ENCODE assay signal across 9 cellular contexts in the genomic region with DNA sequence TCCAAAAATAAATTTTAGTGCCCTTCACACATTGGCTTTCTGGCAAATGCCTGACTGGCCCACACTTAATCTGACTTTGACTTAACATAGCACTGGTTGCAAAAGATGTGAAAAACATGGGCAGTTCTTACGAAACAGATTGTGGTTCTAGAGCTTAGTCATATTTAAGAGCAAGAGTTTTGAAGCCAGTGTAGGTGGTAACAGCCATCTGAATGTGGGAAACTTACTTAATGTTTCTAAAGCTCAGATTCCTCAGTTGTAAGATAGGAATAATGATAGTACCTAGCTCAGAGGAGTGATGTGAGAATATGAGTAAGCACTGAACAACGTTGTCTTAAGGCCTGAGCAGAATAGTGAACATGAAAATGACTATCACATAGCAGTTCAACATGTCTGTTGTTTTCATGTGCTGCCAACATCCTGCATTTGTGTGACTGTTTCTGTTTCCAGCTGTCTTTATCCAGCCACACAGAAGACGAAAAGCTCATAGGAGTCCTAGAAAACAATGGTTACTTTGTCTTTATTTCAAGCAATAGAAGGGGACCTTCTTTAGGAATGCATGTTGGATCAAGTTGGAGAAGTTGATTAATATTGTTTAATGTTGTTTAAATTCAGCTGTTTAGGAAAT.
DNase-seq lines count a peak whose midpoint lies in the region; ATAC-seq and TF ChIP-seq lines count a peak whose summit lies in the region.
"Had no signal": no experiment of that assay in that cellular context is flagged by ENCODE, and none has a peak within 500 bp of the region (broad histone marks: within the 10 kb centered on the region; RNA-seq: fewer than 3 reads in every experiment).

No MANE protein-coding gene starts in this region.

- peaks cover 8% of the 10 kb centered on the region for H3K4me1 Mint-ChIP-seq in nephron

- no peaks in the 10 kb centered on the region for H3K27me3 ChIP-seq in PC-9 (ENCODE audit: insufficient read depth, low read depth)
- no peaks in the 10 kb centered on the region for H3K27me3 ChIP-seq in aorta (ENCODE audit: control insufficient read depth in 1 of 2, insufficient read depth in 2 of 2, low read length in 1 of 2)
- H3K27me3 ChIP-seq: cardiac muscle cell had no signal

- H3K36me3 ChIP-seq in PC-9 (ENCODE audit: low read depth) (no peaks in the 10 kb centered on the region), aorta (ENCODE audit: control insufficient read depth in 1 of 2, insufficient read depth in 2 of 2, low read length in 1 of 2) (no peaks in the 10 kb centered on the region)
- H3K36me3 ChIP-seq: cardiac muscle cell had no signal

- peaks cover 6% of the 10 kb centered on the region for H3K9me2 ChIP-seq in PC-9 (ENCODE audit: insufficient read depth)

- H3K4me3 ChIP-seq in PC-9 (no peak overlapping the region), aorta (ENCODE audit: low read length in 2 of 2) (no peak overlapping the region)
- H3K4me3 ChIP-seq: cardiac muscle cell had no signal

- BruUV-seq in PC-9 (replicated peaks; lab: Mats Ljungman, UMichigan) = no TSS peak

- intact Hi-C loops in PC-9 (cut with micrococcal nuclease; ENCODE audit: unreplicated experiment) = no loop called here
- intact Hi-C loops in aorta (cut with DNase I) = no loop called here

- POLR2A ChIA-PET in PC-9 (lab: Charles Lee; ENCODE audit: unreplicated experiment) = no interaction called here

- no peaks in the 10 kb centered on the region for H3K9me3 Mint-ChIP-seq in nephron

- no peak for TF ChIP-seq CTCF in PC-9 (conservative IDR thresholded peaks at IDR 0.05)
- TF ChIP-seq CTCF in nephron (IDR thresholded peaks at IDR 0.05; ENCODE audit: unreplicated experiment in 3 of 3) = no peak

- no peaks in the 10 kb centered on the region for H3K79me2 ChIP-seq in PC-9 (ENCODE audit: low read depth)

- CTCF ChIA-PET in PC-9 (lab: Charles Lee) = no interaction called here

- H3K36me3 Mint-ChIP-seq in nephron (ENCODE audit: low read depth) = no peaks in the 10 kb centered on the region

- peak overlapping the region in 2 of 3 experiments; percentile 5 to 32 for H3K27ac Mint-ChIP-seq in nephron

- no peaks in the 10 kb centered on the region for H3K27me3 Mint-ChIP-seq in nephron (ENCODE audit: low read depth)

- 0 out of 2 replicates have a peak, but pooled peaks cover 6% of the 10 kb centered on the region for H3F3A ChIP-seq in PC-9 (ENCODE audit: insufficient read depth, low read depth)

- H3K4me3 Mint-ChIP-seq in nephron = no peak overlapping the region

- H2AFZ ChIP-seq in PC-9 = peak overlapping the region; percentile 28; the same call in 1 of the 2 replicates

- H3K4me1 ChIP-seq in PC-9 (replicated peaks; ENCODE audit: insufficient read depth) = 0 out of 2 replicates have a peak, but pooled peaks cover 8% of the 10 kb centered on the region
- no peaks in the 10 kb centered on the region for H3K4me1 ChIP-seq in aorta (ENCODE audit: control insufficient read depth in 1 of 2, insufficient read depth in 2 of 2, low read length in 2 of 2)

- no peaks in the 10 kb centered on the region for H3K9me3 ChIP-seq in PC-9 (ENCODE audit: insufficient read depth, low read depth)
- no peaks in the 10 kb centered on the region for H3K9me3 ChIP-seq in aorta (ENCODE audit: control insufficient read depth, low read length)

- H4K20me1 ChIP-seq in PC-9 (ENCODE audit: insufficient read depth) = no peaks in the 10 kb centered on the region

- WGBS in aorta, 2 donors = 46 to 55% methylated on average over 3 of the region's 3 CpGs

- DNase-seq in PC-9 = peak in 1 of 2 experiments; percentile 58
- DNase-seq in stimulated activated CD4-positive, alpha-beta T cell treated with anti-CD3 and anti-CD28 coated beads, Interleukin-4, amount 100 ng/mL, for 24 hours = no peak
- DNase-seq in aorta = no peak
- no peak for DNase-seq in activated CD8-positive, alpha-beta memory T cell treated with anti-CD3 and anti-CD28 coated beads, Interleukin-2, amount 50 U/mL, for 4 hours
- DNase-seq in midbrain (lab: John Stamatoyannopoulos, UW) = no peak

- no peak overlapping the region for H3K4me2 ChIP-seq in PC-9

- ATAC-seq in GM18907 (IDR thresholded peaks at IDR 0.05; ENCODE audit: unreplicated experiment) (peak; percentile 100), HG02885 (IDR thresholded peaks at IDR 0.05; ENCODE audit: poor library complexity, unreplicated experiment) (peak; percentile 96), aorta (ENCODE audit: low FRiP score) (no peak)

- H3K27ac ChIP-seq in PC-9 (no peak overlapping the region), aorta (ENCODE audit: low read depth in 1 of 2, low read length in 2 of 2) (no peak overlapping the region)
- H3K27ac ChIP-seq: cardiac muscle cell had no signal
